ENCODE assay signal across 23 cellular contexts in genomic region chr2:149552226-149552625, GRCh38.
DNase-seq lines count a peak whose midpoint lies in the region; ATAC-seq lines count a peak whose summit lies in the region.
"Had no signal": no experiment of that assay in that cellular context is flagged by ENCODE, and none has a peak within 500 bp of the region (broad histone marks: within the 10 kb centered on the region; RNA-seq: fewer than 3 reads in every experiment).

No MANE protein-coding gene starts in this region.

- peak; percentile 1 for DNase-seq in NCI-H69 (lab: John Stamatoyannopoulos, UW)
- peak; percentile 26 for DNase-seq in fibroblast of gingiva (ENCODE audit: low read depth)
- DNase-seq in fibroblast of peridontal ligament (ENCODE audit: extremely low read depth), result peak; percentile 25
- no peak for DNase-seq in HuH-7.5 (ENCODE audit: low spot score)
- DNase-seq: 8988T; ACHN; AML-193; BE2C; C1 segment of cervical spinal cord; CD4-positive, alpha-beta memory T cell; CD4-positive, CD25-positive, alpha-beta regulatory T cell; CD8-positive, alpha-beta memory T cell; COR-L47; DMS 273 treated with DMSO at 0.1 percent for 48 hours; DMS153; DMS53; DMS79; DND-41; EL; GDM1 had no signal

- no peak for ATAC-seq in HG02798 (IDR thresholded peaks at IDR 0.05; ENCODE audit: poor library complexity, unreplicated experiment)
- ATAC-seq in HG03442 (IDR thresholded peaks at IDR 0.05; ENCODE audit: unreplicated experiment), result no peak
- ATAC-seq: GM12878 had no signal
